ENCODE assay signal across 1 cellular context in the genomic region with DNA sequence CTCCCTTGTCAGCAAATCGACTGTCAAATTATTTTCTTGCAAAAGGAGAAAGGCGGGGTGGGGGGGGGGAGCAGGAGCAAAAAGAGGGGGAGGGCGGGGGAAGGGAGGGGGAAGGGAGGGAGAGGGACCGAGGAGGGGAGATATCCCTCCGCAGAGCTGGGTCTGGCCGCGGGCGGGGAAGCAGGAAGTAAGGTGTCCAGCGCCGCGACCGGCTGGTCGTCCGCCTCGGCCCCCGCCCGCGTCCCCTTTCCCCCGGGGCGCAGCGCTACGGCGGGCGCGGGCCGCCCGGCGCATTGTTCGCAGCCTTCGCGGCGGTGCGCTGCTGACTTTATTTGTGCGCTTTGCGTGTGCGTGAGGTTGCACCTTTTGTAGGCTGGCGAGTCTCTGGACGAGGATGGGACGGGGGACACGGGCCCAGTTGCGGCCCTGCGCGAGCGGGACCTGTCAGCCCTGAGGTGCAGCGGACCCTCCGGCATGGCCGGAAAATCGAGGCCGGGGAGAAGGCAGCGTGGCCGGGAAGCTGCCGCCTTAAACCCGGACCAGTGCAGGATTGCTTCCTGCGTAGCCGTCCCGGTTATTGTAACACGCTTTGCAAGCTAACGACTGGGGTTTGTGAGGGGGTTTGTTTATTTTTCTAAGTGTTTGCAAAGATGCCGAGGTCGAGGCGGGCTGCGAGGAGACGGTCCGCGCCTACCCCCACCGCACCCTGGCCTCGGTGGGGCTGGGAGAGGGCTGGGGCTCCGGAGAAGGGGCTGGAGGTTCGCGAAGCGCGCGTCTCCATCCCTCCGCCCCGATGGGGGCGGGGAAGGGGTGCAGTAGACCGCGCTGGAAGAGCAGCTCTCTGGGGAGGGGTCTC.
TF ChIP-seq lines count a peak whose summit lies in the region.

No MANE protein-coding gene starts in this region.

TF ChIP-seq in HepG2, 621 proteins besides CTCF, POLR2A, EP300 and RAD21 (continued from another document and continues in another):
- TF ChIP-seq, protein P1, sequence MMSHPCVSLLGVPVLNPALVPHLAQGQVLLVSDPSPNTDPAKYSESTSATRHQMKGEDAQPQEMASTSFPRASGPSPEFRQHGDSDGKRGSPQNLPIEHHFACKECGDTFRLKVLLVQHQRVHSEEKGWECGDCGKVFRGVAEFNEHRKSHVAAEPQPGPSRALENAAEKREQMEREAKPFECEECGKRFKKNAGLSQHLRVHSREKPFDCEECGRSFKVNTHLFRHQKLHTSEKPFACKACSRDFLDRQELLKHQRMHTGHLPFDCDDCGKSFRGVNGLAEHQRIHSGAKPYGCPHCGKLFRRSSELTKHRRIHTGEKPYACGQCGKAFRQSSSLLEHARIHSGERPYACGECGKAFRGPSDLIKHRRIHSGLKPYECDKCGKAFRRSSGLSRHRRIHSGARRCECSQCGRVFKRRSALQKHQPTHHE (CRISPR knock-in tag; IDR thresholded peaks at IDR 0.05; ENCODE audit: borderline replicate concordance), result 0 out of 2 replicates have a peak, but pooled peaks have one; percentile 58
- TF ChIP-seq, protein P2, sequence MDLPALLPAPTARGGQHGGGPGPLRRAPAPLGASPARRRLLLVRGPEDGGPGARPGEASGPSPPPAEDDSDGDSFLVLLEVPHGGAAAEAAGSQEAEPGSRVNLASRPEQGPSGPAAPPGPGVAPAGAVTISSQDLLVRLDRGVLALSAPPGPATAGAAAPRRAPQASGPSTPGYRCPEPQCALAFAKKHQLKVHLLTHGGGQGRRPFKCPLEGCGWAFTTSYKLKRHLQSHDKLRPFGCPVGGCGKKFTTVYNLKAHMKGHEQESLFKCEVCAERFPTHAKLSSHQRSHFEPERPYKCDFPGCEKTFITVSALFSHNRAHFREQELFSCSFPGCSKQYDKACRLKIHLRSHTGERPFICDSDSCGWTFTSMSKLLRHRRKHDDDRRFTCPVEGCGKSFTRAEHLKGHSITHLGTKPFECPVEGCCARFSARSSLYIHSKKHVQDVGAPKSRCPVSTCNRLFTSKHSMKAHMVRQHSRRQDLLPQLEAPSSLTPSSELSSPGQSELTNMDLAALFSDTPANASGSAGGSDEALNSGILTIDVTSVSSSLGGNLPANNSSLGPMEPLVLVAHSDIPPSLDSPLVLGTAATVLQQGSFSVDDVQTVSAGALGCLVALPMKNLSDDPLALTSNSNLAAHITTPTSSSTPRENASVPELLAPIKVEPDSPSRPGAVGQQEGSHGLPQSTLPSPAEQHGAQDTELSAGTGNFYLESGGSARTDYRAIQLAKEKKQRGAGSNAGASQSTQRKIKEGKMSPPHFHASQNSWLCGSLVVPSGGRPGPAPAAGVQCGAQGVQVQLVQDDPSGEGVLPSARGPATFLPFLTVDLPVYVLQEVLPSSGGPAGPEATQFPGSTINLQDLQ (CRISPR knock-in tag; IDR thresholded peaks at IDR 0.05), result no peak
- no peak for TF ChIP-seq RFX5 (IDR thresholded peaks at IDR 0.05; ENCODE audit: low read depth, low read length)
- TF ChIP-seq IRF2 (CRISPR knock-in tag; IDR thresholded peaks at IDR 0.05), result no peak
- TF ChIP-seq ZNF121 (CRISPR knock-in tag; IDR thresholded peaks at IDR 0.05), result no peak
- no peak for TF ChIP-seq ZNF264 (CRISPR knock-in tag; IDR thresholded peaks at IDR 0.05)
- no peak for TF ChIP-seq SKI (IDR thresholded peaks at IDR 0.05; ENCODE audit: partially characterized antibody)
- no peak for TF ChIP-seq KLF12 (CRISPR knock-in tag; IDR thresholded peaks at IDR 0.05; ENCODE audit: borderline replicate concordance)
- TF ChIP-seq, protein P3, sequence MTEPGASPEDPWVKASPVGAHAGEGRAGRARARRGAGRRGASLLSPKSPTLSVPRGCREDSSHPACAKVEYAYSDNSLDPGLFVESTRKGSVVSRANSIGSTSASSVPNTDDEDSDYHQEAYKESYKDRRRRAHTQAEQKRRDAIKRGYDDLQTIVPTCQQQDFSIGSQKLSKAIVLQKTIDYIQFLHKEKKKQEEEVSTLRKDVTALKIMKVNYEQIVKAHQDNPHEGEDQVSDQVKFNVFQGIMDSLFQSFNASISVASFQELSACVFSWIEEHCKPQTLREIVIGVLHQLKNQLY (CRISPR knock-in tag; IDR thresholded peaks at IDR 0.05), result no peak
- no peak for TF ChIP-seq SP2 (CRISPR knock-in tag; IDR thresholded peaks at IDR 0.05)
- TF ChIP-seq ATRX (CRISPR knock-in tag; IDR thresholded peaks at IDR 0.05; ENCODE audit: borderline replicate concordance), result no peak
- TF ChIP-seq ZNF367 (CRISPR knock-in tag; IDR thresholded peaks at IDR 0.05; ENCODE audit: borderline replicate concordance), result no peak
- TF ChIP-seq ZFYVE20 (CRISPR knock-in tag; IDR thresholded peaks at IDR 0.05; ENCODE audit: borderline replicate concordance, low read depth), result 0 out of 2 replicates have a peak, but pooled peaks have one; percentile 22
- TF ChIP-seq, protein P4, sequence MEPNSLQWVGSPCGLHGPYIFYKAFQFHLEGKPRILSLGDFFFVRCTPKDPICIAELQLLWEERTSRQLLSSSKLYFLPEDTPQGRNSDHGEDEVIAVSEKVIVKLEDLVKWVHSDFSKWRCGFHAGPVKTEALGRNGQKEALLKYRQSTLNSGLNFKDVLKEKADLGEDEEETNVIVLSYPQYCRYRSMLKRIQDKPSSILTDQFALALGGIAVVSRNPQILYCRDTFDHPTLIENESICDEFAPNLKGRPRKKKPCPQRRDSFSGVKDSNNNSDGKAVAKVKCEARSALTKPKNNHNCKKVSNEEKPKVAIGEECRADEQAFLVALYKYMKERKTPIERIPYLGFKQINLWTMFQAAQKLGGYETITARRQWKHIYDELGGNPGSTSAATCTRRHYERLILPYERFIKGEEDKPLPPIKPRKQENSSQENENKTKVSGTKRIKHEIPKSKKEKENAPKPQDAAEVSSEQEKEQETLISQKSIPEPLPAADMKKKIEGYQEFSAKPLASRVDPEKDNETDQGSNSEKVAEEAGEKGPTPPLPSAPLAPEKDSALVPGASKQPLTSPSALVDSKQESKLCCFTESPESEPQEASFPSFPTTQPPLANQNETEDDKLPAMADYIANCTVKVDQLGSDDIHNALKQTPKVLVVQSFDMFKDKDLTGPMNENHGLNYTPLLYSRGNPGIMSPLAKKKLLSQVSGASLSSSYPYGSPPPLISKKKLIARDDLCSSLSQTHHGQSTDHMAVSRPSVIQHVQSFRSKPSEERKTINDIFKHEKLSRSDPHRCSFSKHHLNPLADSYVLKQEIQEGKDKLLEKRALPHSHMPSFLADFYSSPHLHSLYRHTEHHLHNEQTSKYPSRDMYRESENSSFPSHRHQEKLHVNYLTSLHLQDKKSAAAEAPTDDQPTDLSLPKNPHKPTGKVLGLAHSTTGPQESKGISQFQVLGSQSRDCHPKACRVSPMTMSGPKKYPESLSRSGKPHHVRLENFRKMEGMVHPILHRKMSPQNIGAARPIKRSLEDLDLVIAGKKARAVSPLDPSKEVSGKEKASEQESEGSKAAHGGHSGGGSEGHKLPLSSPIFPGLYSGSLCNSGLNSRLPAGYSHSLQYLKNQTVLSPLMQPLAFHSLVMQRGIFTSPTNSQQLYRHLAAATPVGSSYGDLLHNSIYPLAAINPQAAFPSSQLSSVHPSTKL (CRISPR knock-in tag; IDR thresholded peaks at IDR 0.05), result no peak
- TF ChIP-seq NAIF1 (CRISPR knock-in tag; IDR thresholded peaks at IDR 0.05; ENCODE audit: borderline replicate concordance), result peak; percentile 16; the same call in 1 of the 2 replicates
- TF ChIP-seq ZSCAN9 (CRISPR knock-in tag; IDR thresholded peaks at IDR 0.05; ENCODE audit: borderline replicate concordance), result no peak
- TF ChIP-seq, protein P5, sequence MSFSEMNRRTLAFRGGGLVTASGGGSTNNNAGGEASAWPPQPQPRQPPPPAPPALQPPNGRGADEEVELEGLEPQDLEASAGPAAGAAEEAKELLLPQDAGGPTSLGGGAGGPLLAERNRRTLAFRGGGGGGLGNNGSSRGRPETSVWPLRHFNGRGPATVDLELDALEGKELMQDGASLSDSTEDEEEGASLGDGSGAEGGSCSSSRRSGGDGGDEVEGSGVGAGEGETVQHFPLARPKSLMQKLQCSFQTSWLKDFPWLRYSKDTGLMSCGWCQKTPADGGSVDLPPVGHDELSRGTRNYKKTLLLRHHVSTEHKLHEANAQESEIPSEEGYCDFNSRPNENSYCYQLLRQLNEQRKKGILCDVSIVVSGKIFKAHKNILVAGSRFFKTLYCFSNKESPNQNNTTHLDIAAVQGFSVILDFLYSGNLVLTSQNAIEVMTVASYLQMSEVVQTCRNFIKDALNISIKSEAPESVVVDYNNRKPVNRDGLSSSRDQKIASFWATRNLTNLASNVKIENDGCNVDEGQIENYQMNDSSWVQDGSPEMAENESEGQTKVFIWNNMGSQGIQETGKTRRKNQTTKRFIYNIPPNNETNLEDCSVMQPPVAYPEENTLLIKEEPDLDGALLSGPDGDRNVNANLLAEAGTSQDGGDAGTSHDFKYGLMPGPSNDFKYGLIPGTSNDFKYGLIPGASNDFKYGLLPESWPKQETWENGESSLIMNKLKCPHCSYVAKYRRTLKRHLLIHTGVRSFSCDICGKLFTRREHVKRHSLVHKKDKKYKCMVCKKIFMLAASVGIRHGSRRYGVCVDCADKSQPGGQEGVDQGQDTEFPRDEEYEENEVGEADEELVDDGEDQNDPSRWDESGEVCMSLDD (CRISPR knock-in tag; IDR thresholded peaks at IDR 0.05; ENCODE audit: borderline replicate concordance), result peak; percentile 55; the same call in 1 of the 2 replicates
- TF ChIP-seq, protein P6, sequence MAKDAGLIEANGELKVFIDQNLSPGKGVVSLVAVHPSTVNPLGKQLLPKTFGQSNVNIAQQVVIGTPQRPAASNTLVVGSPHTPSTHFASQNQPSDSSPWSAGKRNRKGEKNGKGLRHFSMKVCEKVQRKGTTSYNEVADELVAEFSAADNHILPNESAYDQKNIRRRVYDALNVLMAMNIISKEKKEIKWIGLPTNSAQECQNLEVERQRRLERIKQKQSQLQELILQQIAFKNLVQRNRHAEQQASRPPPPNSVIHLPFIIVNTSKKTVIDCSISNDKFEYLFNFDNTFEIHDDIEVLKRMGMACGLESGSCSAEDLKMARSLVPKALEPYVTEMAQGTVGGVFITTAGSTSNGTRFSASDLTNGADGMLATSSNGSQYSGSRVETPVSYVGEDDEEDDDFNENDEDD (CRISPR knock-in tag; IDR thresholded peaks at IDR 0.05; ENCODE audit: borderline replicate concordance), result no peak
- TF ChIP-seq NFE2L1 (CRISPR knock-in tag; IDR thresholded peaks at IDR 0.05; ENCODE audit: borderline replicate concordance), result 0 out of 2 replicates have a peak, but pooled peaks have one; percentile 32
- TF ChIP-seq ZNF552 (CRISPR knock-in tag; IDR thresholded peaks at IDR 0.05; ENCODE audit: borderline replicate concordance), result no peak
- TF ChIP-seq ZFP36L2 (CRISPR knock-in tag; IDR thresholded peaks at IDR 0.05), result no peak
- no peak for TF ChIP-seq CHD2 (IDR thresholded peaks at IDR 0.05; ENCODE audit: low read depth, low read length)
- TF ChIP-seq, protein P7, sequence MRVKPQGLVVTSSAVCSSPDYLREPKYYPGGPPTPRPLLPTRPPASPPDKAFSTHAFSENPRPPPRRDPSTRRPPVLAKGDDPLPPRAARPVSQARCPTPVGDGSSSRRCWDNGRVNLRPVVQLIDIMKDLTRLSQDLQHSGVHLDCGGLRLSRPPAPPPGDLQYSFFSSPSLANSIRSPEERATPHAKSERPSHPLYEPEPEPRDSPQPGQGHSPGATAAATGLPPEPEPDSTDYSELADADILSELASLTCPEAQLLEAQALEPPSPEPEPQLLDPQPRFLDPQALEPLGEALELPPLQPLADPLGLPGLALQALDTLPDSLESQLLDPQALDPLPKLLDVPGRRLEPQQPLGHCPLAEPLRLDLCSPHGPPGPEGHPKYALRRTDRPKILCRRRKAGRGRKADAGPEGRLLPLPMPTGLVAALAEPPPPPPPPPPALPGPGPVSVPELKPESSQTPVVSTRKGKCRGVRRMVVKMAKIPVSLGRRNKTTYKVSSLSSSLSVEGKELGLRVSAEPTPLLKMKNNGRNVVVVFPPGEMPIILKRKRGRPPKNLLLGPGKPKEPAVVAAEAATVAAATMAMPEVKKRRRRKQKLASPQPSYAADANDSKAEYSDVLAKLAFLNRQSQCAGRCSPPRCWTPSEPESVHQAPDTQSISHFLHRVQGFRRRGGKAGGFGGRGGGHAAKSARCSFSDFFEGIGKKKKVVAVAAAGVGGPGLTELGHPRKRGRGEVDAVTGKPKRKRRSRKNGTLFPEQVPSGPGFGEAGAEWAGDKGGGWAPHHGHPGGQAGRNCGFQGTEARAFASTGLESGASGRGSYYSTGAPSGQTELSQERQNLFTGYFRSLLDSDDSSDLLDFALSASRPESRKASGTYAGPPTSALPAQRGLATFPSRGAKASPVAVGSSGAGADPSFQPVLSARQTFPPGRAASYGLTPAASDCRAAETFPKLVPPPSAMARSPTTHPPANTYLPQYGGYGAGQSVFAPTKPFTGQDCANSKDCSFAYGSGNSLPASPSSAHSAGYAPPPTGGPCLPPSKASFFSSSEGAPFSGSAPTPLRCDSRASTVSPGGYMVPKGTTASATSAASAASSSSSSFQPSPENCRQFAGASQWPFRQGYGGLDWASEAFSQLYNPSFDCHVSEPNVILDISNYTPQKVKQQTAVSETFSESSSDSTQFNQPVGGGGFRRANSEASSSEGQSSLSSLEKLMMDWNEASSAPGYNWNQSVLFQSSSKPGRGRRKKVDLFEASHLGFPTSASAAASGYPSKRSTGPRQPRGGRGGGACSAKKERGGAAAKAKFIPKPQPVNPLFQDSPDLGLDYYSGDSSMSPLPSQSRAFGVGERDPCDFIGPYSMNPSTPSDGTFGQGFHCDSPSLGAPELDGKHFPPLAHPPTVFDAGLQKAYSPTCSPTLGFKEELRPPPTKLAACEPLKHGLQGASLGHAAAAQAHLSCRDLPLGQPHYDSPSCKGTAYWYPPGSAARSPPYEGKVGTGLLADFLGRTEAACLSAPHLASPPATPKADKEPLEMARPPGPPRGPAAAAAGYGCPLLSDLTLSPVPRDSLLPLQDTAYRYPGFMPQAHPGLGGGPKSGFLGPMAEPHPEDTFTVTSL (CRISPR knock-in tag; IDR thresholded peaks at IDR 0.05; ENCODE audit: borderline replicate concordance), result no peak
- TF ChIP-seq, protein P8, sequence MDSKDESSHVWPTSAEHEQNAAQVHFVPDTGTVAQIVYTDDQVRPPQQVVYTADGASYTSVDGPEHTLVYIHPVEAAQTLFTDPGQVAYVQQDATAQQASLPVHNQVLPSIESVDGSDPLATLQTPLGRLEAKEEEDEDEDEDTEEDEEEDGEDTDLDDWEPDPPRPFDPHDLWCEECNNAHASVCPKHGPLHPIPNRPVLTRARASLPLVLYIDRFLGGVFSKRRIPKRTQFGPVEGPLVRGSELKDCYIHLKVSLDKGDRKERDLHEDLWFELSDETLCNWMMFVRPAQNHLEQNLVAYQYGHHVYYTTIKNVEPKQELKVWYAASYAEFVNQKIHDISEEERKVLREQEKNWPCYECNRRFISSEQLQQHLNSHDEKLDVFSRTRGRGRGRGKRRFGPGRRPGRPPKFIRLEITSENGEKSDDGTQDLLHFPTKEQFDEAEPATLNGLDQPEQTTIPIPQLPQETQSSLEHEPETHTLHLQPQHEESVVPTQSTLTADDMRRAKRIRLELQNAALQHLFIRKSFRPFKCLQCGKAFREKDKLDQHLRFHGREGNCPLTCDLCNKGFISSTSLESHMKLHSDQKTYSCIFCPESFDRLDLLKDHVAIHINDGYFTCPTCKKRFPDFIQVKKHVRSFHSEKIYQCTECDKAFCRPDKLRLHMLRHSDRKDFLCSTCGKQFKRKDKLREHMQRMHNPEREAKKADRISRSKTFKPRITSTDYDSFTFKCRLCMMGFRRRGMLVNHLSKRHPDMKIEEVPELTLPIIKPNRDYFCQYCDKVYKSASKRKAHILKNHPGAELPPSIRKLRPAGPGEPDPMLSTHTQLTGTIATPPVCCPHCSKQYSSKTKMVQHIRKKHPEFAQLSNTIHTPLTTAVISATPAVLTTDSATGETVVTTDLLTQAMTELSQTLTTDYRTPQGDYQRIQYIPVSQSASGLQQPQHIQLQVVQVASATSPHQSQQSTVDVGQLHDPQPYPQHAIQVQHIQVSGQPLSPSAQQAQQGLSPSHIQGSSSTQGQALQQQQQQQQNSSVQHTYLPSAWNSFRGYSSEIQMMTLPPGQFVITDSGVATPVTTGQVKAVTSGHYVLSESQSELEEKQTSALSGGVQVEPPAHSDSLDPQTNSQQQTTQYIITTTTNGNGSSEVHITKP (CRISPR knock-in tag; IDR thresholded peaks at IDR 0.05; ENCODE audit: low read depth), result no peak
- peak; percentile 25; the same call in 1 of the 2 replicates for TF ChIP-seq MYC (CRISPR knock-in tag; IDR thresholded peaks at IDR 0.05; ENCODE audit: borderline replicate concordance)
